Comparison of ENCODE assay signal across 12 cellular contexts in genomic region chr12:52232916-52233461, GRCh38. TPM values are rescaled to one million over a fixed set of nuclear protein-coding genes. Genes with fewer than 3 reads are reported as not detected.
DNase-seq lines count a peak whose midpoint lies in the region; ATAC-seq and TF ChIP-seq lines count a peak whose summit lies in the region.
"Had no signal": no experiment of that assay in that cellular context is flagged by ENCODE, and none has a peak within 500 bp of the region (broad histone marks: within the 10 kb centered on the region; RNA-seq: fewer than 3 reads in every experiment).

KRT7 (plus strand) TSS chr12:52233243; CDS start chr12:52233297, 54 bp downstream.

- peaks cover 85% of the 10 kb centered on the region for H3K27me3 Mint-ChIP-seq in endodermal cell (ENCODE audit: insufficient read depth)

- H3K4me1 Mint-ChIP-seq in endodermal cell, result no peaks in the 10 kb centered on the region
- H3K4me1 Mint-ChIP-seq: CD4-positive, alpha-beta memory T cell had no signal

- H3K27ac Mint-ChIP-seq in endodermal cell, result no peak within 1 kb of the TSS
- H3K27ac Mint-ChIP-seq: activated T-helper 2 cell treated with anti-CD3 and anti-CD28 coated beads, Interferon-gamma antibody, Interleukin-2, Interleukin-4, amounts not matched to agents 10 μg/mL and 5 μg/mL and 100 μg/mL, durations not matched to agents 14 hours and 24 hours and 36 hours; CD4-positive, alpha-beta memory T cell had no signal

- H2BK12ac ChIP-seq in mesenchymal stem cell (ENCODE audit: low read length in 2 of 2), result peak within 1 kb of the TSS in 1 of 2 experiments; percentile 29

- no peak for TF ChIP-seq CTCF in endodermal cell (conservative IDR thresholded peaks at IDR 0.05)

- H3K4me1 ChIP-seq in HUES64 (ENCODE audit: insufficient read depth, low read length), result peaks cover 23% of the 10 kb centered on the region
- no peaks in the 10 kb centered on the region for H3K4me1 ChIP-seq in endodermal cell (ENCODE audit: control insufficient read depth, insufficient read depth, low read length)
- peaks cover 52% of the 10 kb centered on the region for H3K4me1 ChIP-seq in mesenchymal stem cell (ENCODE audit: control insufficient read depth, insufficient read depth, low read depth, low read length)

- H3K9me3 ChIP-seq in HUES64 (ENCODE audit: insufficient read depth, low read depth, low read length), result no peaks in the 10 kb centered on the region
- H3K9me3 ChIP-seq in endodermal cell (ENCODE audit: control insufficient read depth, low read length), result no peaks in the 10 kb centered on the region
- no peaks in the 10 kb centered on the region for H3K9me3 ChIP-seq in mesenchymal stem cell (ENCODE audit: control insufficient read depth, low read length)
- H3K9me3 ChIP-seq: gastroesophageal sphincter, SJSA1 had no signal

- no peak within 1 kb of the TSS for H2BK120ac ChIP-seq in mesenchymal stem cell (ENCODE audit: low read depth, low read length)

- peak within 1 kb of the TSS in 1 of 2 experiments; percentile 25 for H3K18ac ChIP-seq in mesenchymal stem cell (ENCODE audit: low read depth in 1 of 2, low read length in 2 of 2)

- peak within 1 kb of the TSS; percentile 51 for H3K4me2 ChIP-seq in mesenchymal stem cell (ENCODE audit: low read length, poor library complexity, severe bottlenecking)

- H4K91ac ChIP-seq in mesenchymal stem cell (ENCODE audit: low read length), result peak within 1 kb of the TSS; percentile 53

- H3K79me1 ChIP-seq in mesenchymal stem cell (replicated peaks; ENCODE audit: low read length, poor library complexity, severe bottlenecking), result no peaks in the 10 kb centered on the region

- H4K8ac ChIP-seq in mesenchymal stem cell (ENCODE audit: low read length), result peak within 1 kb of the TSS; percentile 21

- under 1% methylated on average over 53 of the region's 53 CpGs for WGBS in HUES64
- WGBS in endodermal cell (ENCODE audit: insufficient coverage in 1 of 2, insufficient read length in 1 of 2), 2 experiments, result 4 to 5% methylated on average over 24 to 53 of the region's 53 CpGs
- 3% methylated on average over 53 of the region's 53 CpGs for WGBS in mesenchymal stem cell

- H3K27ac ChIP-seq in HUES64 (ENCODE audit: low read depth, low read length) (no peak within 1 kb of the TSS), endodermal cell (ENCODE audit: low read depth, low read length) (no peak within 1 kb of the TSS), mesenchymal stem cell (ENCODE audit: low read length, poor library complexity, severe bottlenecking) (no peak within 1 kb of the TSS)
- H3K27ac ChIP-seq: gastroesophageal sphincter had no signal

- H3K9ac ChIP-seq in HUES64 (ENCODE audit: low read depth, low read length) (no peak within 1 kb of the TSS), endodermal cell (ENCODE audit: extremely low read depth, low read length, poor library complexity, severe bottlenecking) (no peak within 1 kb of the TSS), mesenchymal stem cell (ENCODE audit: low read length) (no peak within 1 kb of the TSS)

- peak within 1 kb of the TSS; percentile 55 for H3K4me3 ChIP-seq in HUES64 (ENCODE audit: low read length)
- no peak within 1 kb of the TSS for H3K4me3 ChIP-seq in endodermal cell (ENCODE audit: low read length)
- peak within 1 kb of the TSS in 1 of 2 experiments; percentile 49 for H3K4me3 ChIP-seq in mesenchymal stem cell (ENCODE audit: insufficient read depth in 1 of 2, low read depth in 1 of 2, low read length in 2 of 2)
- H3K4me3 ChIP-seq: SJSA1 had no signal

- no peaks in the 10 kb centered on the region for H3K9me3 Mint-ChIP-seq in endodermal cell
- H3K9me3 Mint-ChIP-seq: activated T-helper 2 cell treated with anti-CD3 and anti-CD28 coated beads, Interferon-gamma antibody, Interleukin-2, Interleukin-4, amounts not matched to agents 10 μg/mL and 5 μg/mL and 100 μg/mL, durations not matched to agents 14 hours and 24 hours and 36 hours; CD4-positive, alpha-beta memory T cell had no signal

- H3K36me3 ChIP-seq in HUES64 (ENCODE audit: insufficient read depth, low read length) (no peaks in the 10 kb centered on the region), endodermal cell (ENCODE audit: control insufficient read depth, insufficient read depth, low read length) (no peaks in the 10 kb centered on the region), mesenchymal stem cell (ENCODE audit: control insufficient read depth in 1 of 2, insufficient read depth in 2 of 2, low read depth in 1 of 2, low read length in 2 of 2) (peaks cover 0 to 16% of the 10 kb centered on the region in 2 experiments)
- H3K36me3 ChIP-seq: gastroesophageal sphincter, SJSA1 had no signal

- DNase-seq in 8988T (peak; percentile 10), endodermal cell (peak; percentile 85), mesenchymal stem cell (no peak), NCI-H1417 treated with DMSO at 0.1 percent for 48 hours (lab: John Stamatoyannopoulos, UW) (no peak)
- DNase-seq: CD4-positive, alpha-beta memory T cell had no signal

- peak within 1 kb of the TSS; percentile 43 for H3K4me3 Mint-ChIP-seq in endodermal cell

- peak within 1 kb of the TSS; percentile 36 for H2AFZ ChIP-seq in mesenchymal stem cell (ENCODE audit: low read depth, low read length)

- peak within 1 kb of the TSS in 1 of 2 experiments; percentile 70 for H3K14ac ChIP-seq in mesenchymal stem cell (ENCODE audit: low read length in 2 of 2)

- H2BK5ac ChIP-seq in mesenchymal stem cell (ENCODE audit: low read depth, low read length, poor library complexity, severe bottlenecking), result no peak within 1 kb of the TSS

- H3K23ac ChIP-seq in mesenchymal stem cell (ENCODE audit: low read length in 2 of 2), result peak within 1 kb of the TSS in 1 of 2 experiments; percentile 43

- H2BK15ac ChIP-seq in mesenchymal stem cell (ENCODE audit: low read depth, poor library complexity, severe bottlenecking), result no peak within 1 kb of the TSS

- peaks cover 47% of the 10 kb centered on the region for H3K27me3 ChIP-seq in HUES64 (ENCODE audit: insufficient read depth, low read length)
- H3K27me3 ChIP-seq in endodermal cell (ENCODE audit: control insufficient read depth, insufficient read depth, low read length, poor library complexity, severe bottlenecking), result peaks cover 76% of the 10 kb centered on the region
- peaks cover 8 to 24% of the 10 kb centered on the region in 2 experiments for H3K27me3 ChIP-seq in mesenchymal stem cell (ENCODE audit: control insufficient read depth in 1 of 2, insufficient read depth in 1 of 2, low read length in 2 of 2)
- H3K27me3 ChIP-seq: SJSA1 had no signal

- H3K36me3 Mint-ChIP-seq in endodermal cell (ENCODE audit: low read depth), result no peaks in the 10 kb centered on the region
- H3K36me3 Mint-ChIP-seq: CD4-positive, alpha-beta memory T cell had no signal

- ATAC-seq in GM21367 (IDR thresholded peaks at IDR 0.05; ENCODE audit: unreplicated experiment) (no peak), GM18502 (IDR thresholded peaks at IDR 0.05; ENCODE audit: poor library complexity, unreplicated experiment) (no peak), GM21529 (IDR thresholded peaks at IDR 0.05; ENCODE audit: unreplicated experiment) (no peak)
- ATAC-seq: gastroesophageal sphincter had no signal

- peak within 1 kb of the TSS; percentile 88 for H2AK5ac ChIP-seq in mesenchymal stem cell (ENCODE audit: low read length, severe bottlenecking)

- no peak within 1 kb of the TSS for H3K4ac ChIP-seq in mesenchymal stem cell (ENCODE audit: low read depth in 1 of 2, low read length in 2 of 2)

RNA-seq across cellular contexts. Expression of gene KRT7, which starts in this region (rescaled TPM):
- polyA plus RNA-seq in HUES64 (2013, experiment 1 of 2), result 6.0 TPM
- polyA plus RNA-seq in HUES64 (2013, experiment 2 of 2), result 4.9 TPM
- total RNA-seq in endodermal cell, result 1 to 10 TPM in 1 of 2 donors, not detected in 1; 1.5 TPM
- polyA plus RNA-seq in endodermal cell (2013, experiment 1 of 2), result 1.6 TPM
- 0.37 TPM for polyA plus RNA-seq in endodermal cell (2013, experiment 2 of 2)
- polyA plus RNA-seq in mesenchymal stem cell (2013, experiment 1 of 2), result 5.1 TPM
- polyA plus RNA-seq in mesenchymal stem cell (2013, experiment 2 of 2), result 5.7 TPM
- total RNA-seq: CD4-positive, alpha-beta memory T cell had no signal
- polyA plus RNA-seq: CD4-positive, alpha-beta memory T cell had no signal

Comparison
In these comparisons a context has a peak if more than half of its experiments do, and no peak if none do; other contexts are left out.
1. DNase-seq: peak in 8988T (single experiment) and endodermal cell (single experiment); none in mesenchymal stem cell (single experiment) and NCI-H1417 treated with DMSO at 0.1 percent for 48 hours (single experiment).